In the genomic region with DNA sequence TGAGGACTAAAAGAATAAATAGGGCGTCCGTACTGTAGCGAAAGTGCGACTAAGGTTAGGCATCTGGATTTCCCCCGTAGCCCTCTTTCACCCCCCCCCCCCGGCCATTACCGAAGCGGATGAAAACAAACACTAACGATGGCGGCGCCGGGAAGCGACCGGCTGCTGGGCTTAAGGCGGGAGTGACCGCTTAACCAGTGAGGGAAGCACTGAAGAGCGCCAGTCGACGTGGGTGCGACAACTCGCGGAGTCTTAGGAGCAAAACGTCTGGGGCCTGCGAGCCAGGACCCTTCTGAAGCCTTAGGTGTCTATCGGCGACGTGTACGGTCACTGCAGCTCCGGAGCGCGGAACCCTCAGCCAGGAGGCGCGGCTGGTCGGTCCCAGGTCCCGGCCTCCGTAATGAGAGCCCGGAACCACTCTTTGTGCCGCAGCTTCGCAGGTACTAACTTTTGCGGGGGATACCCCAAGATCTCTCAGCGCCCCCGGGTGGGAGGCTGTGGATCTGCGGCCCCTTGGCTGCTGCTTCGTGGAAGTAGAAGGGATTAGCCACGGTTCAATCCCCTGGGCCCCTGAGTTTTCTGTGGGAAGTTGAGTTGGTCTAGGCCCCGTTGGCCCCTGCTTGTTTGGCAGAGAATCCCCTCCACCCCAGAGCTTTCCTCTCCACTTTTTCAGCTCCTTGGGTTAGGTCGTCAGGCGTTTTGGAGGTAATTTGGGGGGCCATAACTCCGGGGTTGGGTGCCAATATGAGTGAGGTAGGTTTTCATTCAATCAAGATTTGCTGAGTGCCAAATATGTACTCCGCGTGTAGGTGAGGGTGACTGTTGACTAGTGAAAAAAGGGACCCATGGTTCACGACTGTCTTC, we compare ENCODE assay signal across 8 cellular contexts. TPM values are rescaled to one million over a fixed set of nuclear protein-coding genes. Genes with fewer than 3 reads are reported as not detected.
A peak's percentile ranks its signal among the peaks of the same experiment; 100 is the strongest.
DNase-seq lines count a peak whose midpoint lies in the region; ATAC-seq, FAIRE-seq and TF ChIP-seq lines count a peak whose summit lies in the region.

Gene ATG13 (plus strand): TSS at position 103 of the 864 bp plus-strand sequence. CDS start 26,739 bp downstream, outside the sequence.

- WGBS in pancreas, 2 donors: 0% methylated on average over 52 of the region's 52 CpGs
- 1% methylated on average over 29 to 37 of the region's 52 CpGs for WGBS in thyroid gland, 2 donors

- H3K9me3 Mint-ChIP-seq in activated naive CD8-positive, alpha-beta T cell (ENCODE audit: low read depth): no peaks in the 10 kb centered on the region

- peaks cover 0 to 10% (median 0%) of the 10 kb centered on the region in 3 donors for H3K36me3 ChIP-seq in pancreas
- H3K36me3 ChIP-seq in thyroid gland: peaks cover 0 to 4% of the 10 kb centered on the region in 2 donors

- peak within 1 kb of the TSS; percentile 92 for H3K4me3 Mint-ChIP-seq in activated naive CD8-positive, alpha-beta T cell

- H3K36me3 Mint-ChIP-seq in activated naive CD8-positive, alpha-beta T cell: peaks cover 6% of the 10 kb centered on the region

- DNase-seq in GF-D8 (lab: John Stamatoyannopoulos, UW): peak; percentile 40
- DNase-seq in H54 (ENCODE audit: insufficient read length, low spot score): peak; percentile 75
- peak; percentile 80 for DNase-seq in LoVo (ENCODE audit: low spot score)
- peak; percentile 76 for DNase-seq in SKM-1 treated with dmso at 0.1 percent for 144 hours (lab: John Stamatoyannopoulos, UW; ENCODE audit: unreplicated experiment)
- peak; percentile 83 for DNase-seq in Right ventricle myocardium inferior (ENCODE audit: missing footprints)
- peak; percentile 69 to 87 (median 78) for DNase-seq in pancreas
- DNase-seq in thyroid gland: peak; percentile 75 to 76

- no peaks in the 10 kb centered on the region for H3K9me3 ChIP-seq in pancreas
- H3K9me3 ChIP-seq in thyroid gland: no peaks in the 10 kb centered on the region

- H3K4me1 ChIP-seq in pancreas: peaks cover 0 to 31% (median 0%) of the 10 kb centered on the region in 3 donors
- peaks cover 11 to 26% of the 10 kb centered on the region in 2 donors for H3K4me1 ChIP-seq in thyroid gland

- H3K27me3 ChIP-seq in pancreas: no peaks in the 10 kb centered on the region
- H3K27me3 ChIP-seq in thyroid gland: no peaks in the 10 kb centered on the region

- FAIRE-seq in H54 (lab: Jason Lieb, UNC) (no peak), pancreas (lab: Jason Lieb, UNC) (no peak)

- H3K27ac ChIP-seq in pancreas (peak within 1 kb of the TSS; percentile 89 to 98 (median 94)), thyroid gland (peak within 1 kb of the TSS; percentile 87 to 97 (median 97))

- peak; percentile 84 for ATAC-seq in Right ventricle myocardium inferior
- peak; percentile 85 to 93 (median 86) for ATAC-seq in pancreas

- intact Hi-C loops in Right ventricle myocardium inferior (cut with DNase I): loop anchor here (5.0 to 10.0 kb wide), 2 partner anchors 77 to 95 kb away; no protein-coding TSS in a partner anchor
- intact Hi-C loops in pancreas (cut with DNase I): loop anchor here in 1 of 3 donors (5.0 kb wide), 1 partner anchor 130 kb away; no protein-coding TSS in a partner anchor
- intact Hi-C loops in thyroid gland (cut with DNase I): loop anchor here (10.0 kb wide), 2 partner anchors 73 to 223 kb away; partner anchors contain the start of gene CHRM4

- peak; percentile 36 to 71 (median 54) for TF ChIP-seq CTCF in pancreas (IDR thresholded peaks at IDR 0.05)
- TF ChIP-seq CTCF in thyroid gland (IDR thresholded peaks at IDR 0.05): peak; percentile 46 to 82 (median 66)

- H3K4me1 Mint-ChIP-seq in activated naive CD8-positive, alpha-beta T cell (ENCODE audit: low read depth): peaks cover 43% of the 10 kb centered on the region

- no peaks in the 10 kb centered on the region for H3K27me3 Mint-ChIP-seq in activated naive CD8-positive, alpha-beta T cell

- TF ChIP-seq POLR2A in H54 (IDR thresholded peaks at IDR 0.05; ENCODE audit: low read depth, low read length): no peak
- TF ChIP-seq POLR2A in thyroid gland (IDR thresholded peaks at IDR 0.05): no peak

- peak within 1 kb of the TSS; percentile 83 to 99 (median 97) for H3K4me3 ChIP-seq in pancreas
- peak within 1 kb of the TSS; percentile 81 to 94 (median 89) for H3K4me3 ChIP-seq in thyroid gland (replicated peaks in 1 of 3)

- H3K27ac Mint-ChIP-seq in activated naive CD8-positive, alpha-beta T cell: peak within 1 kb of the TSS; percentile 99

RNA-seq across cellular contexts. Expression of gene ATG13, which starts in this region (rescaled TPM):
- total RNA-seq in Right ventricle myocardium inferior (39.4 TPM), pancreas (10 to 100 TPM; 34.0 to 59.6 (median 41.9) TPM), thyroid gland (100 to 1,000 TPM in 3 of 4 donors, 10 to 100 TPM in 1; 85.7 to 148 (median 113) TPM)
- polyA plus RNA-seq in pancreas: 10 to 100 TPM; 27.5 to 28.5 TPM

Comparison
In these comparisons a context has a peak if more than half of its experiments do, and no peak if none do; other contexts are left out.
1. Peak in every context shown above with its lines: DNase-seq, ATAC-seq, H3K4me3 ChIP-seq and H3K27ac ChIP-seq.